ENCODE assay signal across 28 cellular contexts in the genomic region with DNA sequence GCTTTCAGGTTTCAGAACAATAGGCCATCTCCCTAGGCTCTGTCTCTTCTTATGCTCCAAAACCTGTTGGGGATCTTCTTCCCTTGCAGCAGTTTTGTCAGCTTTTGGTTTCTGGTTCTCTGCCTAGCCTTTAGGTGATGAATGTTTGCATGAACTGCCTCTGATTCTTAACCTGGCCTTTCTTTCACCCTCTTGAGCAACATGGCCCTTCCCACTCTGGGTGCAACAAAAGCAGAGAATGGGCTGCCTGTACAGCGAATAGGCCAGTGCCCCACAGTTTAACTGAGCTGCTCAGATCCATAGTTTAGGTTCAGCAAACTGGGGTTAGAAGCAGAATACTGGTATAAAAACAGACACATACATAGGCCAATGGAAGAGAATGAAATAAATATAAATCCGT.
"Had no signal": no experiment of that assay in that cellular context is flagged by ENCODE, and none has a peak within 500 bp of the region (broad histone marks: within the 10 kb centered on the region; RNA-seq: fewer than 3 reads in every experiment).

No MANE protein-coding gene starts in this region.

- H3K9me3 Mint-ChIP-seq: activated CD4-positive, alpha-beta T cell treated with anti-CD3 and anti-CD28 coated beads, Interleukin-2, amount 10 ng/mL, durations not matched to agents 24 days and 14 days; activated naive CD4-positive, alpha-beta T cell treated with anti-CD3 and anti-CD28 coated beads, Interleukin-2, amount 50 U/mL, for 72 hours; activated T-cell treated with anti-CD3 and anti-CD28 coated beads, Interleukin-2, amount 50 U/mL, for 24 hours; activated T-helper 2 cell treated with anti-CD3 and anti-CD28 coated beads, Interferon-gamma antibody, Interleukin-2, Interleukin-4, amounts not matched to agents 10 μg/mL and 5 μg/mL and 100 μg/mL, durations not matched to agents 14 hours and 24 hours and 36 hours had no signal

- H3K36me3 ChIP-seq: MG63, SJCRH30, WERI-Rb-1 had no signal

- H3K4me3 ChIP-seq: MG63, SJCRH30, SK-N-MC had no signal

- H3K27ac ChIP-seq: SJCRH30, SK-N-MC, WERI-Rb-1 had no signal

- H3K27ac Mint-ChIP-seq: activated CD4-positive, alpha-beta T cell treated with anti-CD3 and anti-CD28 coated beads, Interleukin-2, amount 10 ng/mL, durations not matched to agents 24 days and 14 days; activated CD8-positive, alpha-beta T cell treated with anti-CD3 and anti-CD28 coated beads, Interleukin-2, amount 10 ng/mL, durations not matched to agents 7 days and 5 days; activated naive CD4-positive, alpha-beta T cell treated with anti-CD3 and anti-CD28 coated beads, Interleukin-2, amount 50 U/mL, for 72 hours; activated T-cell treated with anti-CD3 and anti-CD28 coated beads, Interleukin-2, amount 50 U/mL, for 24 hours; activated T-helper 2 cell treated with anti-CD3 and anti-CD28 coated beads, Interferon-gamma antibody, Interleukin-2, Interleukin-4, amounts not matched to agents 10 μg/mL and 5 μg/mL and 100 μg/mL, durations not matched to agents 14 hours and 24 hours and 36 hours; brain had no signal

- H3K4me3 Mint-ChIP-seq: activated CD4-positive, alpha-beta T cell treated with anti-CD3 and anti-CD28 coated beads, Interleukin-2, amount 10 ng/mL, durations not matched to agents 24 days and 14 days; activated CD8-positive, alpha-beta T cell treated with anti-CD3 and anti-CD28 coated beads, Interleukin-2, amount 10 ng/mL, durations not matched to agents 7 days and 5 days; activated T-cell treated with anti-CD3 and anti-CD28 coated beads, Interleukin-2, amount 50 U/mL, for 24 hours; brain had no signal

- H3K27me3 Mint-ChIP-seq: brain had no signal

- FAIRE-seq: bronchial epithelial cell had no signal

- H3K36me3 Mint-ChIP-seq: activated naive CD4-positive, alpha-beta T cell treated with anti-CD3 and anti-CD28 coated beads, Interleukin-2, amount 50 U/mL, for 72 hours; brain had no signal

- ATAC-seq: activated CD8-positive, alpha-beta T cell treated with anti-CD3 and anti-CD28 coated beads, Interleukin-2, amount 10 ng/mL, durations not matched to agents 7 days and 5 days; activated naive CD4-positive, alpha-beta T cell treated with anti-CD3 and anti-CD28 coated beads, Interleukin-2, amount 50 U/mL, for 72 hours; Panc1 had no signal

- H3K4me1 ChIP-seq: SJCRH30 had no signal

- H3K9me3 ChIP-seq: MG63, SJCRH30 had no signal

- H3K27me3 ChIP-seq: MG63, SJCRH30 had no signal

- H3K4me1 Mint-ChIP-seq: activated CD4-positive, alpha-beta T cell treated with anti-CD3 and anti-CD28 coated beads, Interleukin-2, amount 10 ng/mL, durations not matched to agents 24 days and 14 days had no signal

- DNase-seq: activated CD4-positive, alpha-beta T cell treated with anti-CD3 and anti-CD28 coated beads, Interleukin-2, amount 10 ng/mL, durations not matched to agents 24 days and 14 days; activated CD4-positive, alpha-beta T cell treated with anti-CD3 and anti-CD28 coated beads, Interleukin-2, amount 50 U/mL, for 48 hours; activated CD8-positive, alpha-beta T cell treated with anti-CD3 and anti-CD28 coated beads, Interleukin-2, amount 10 ng/mL, durations not matched to agents 7 days and 5 days; activated gamma-delta T cell; activated naive CD4-positive, alpha-beta T cell treated with Interleukin-2 at 50 U/mL for 16 hours; activated T-cell treated with anti-CD3 and anti-CD28 coated beads, Interleukin-2, amount 50 U/mL, for 24 hours; anterior cingulate cortex; caudate nucleus; Kasumi-1; MG63; NCI-H1048; NCI-H1105 treated with DMSO at 0.1 percent for 48 hours; NCI-H1436; NCI-H1694; NCI-H1930; NCI-H2081 treated with DMSO at 0.1 percent for 48 hours; NCI-H345; NCI-H524 treated with DMSO at 0.1 percent for 48 hours; SHP77; SJCRH30; T1000; WERI-Rb-1 had no signal
